ENCODE assay signal across 8 cellular contexts in the genomic region with DNA sequence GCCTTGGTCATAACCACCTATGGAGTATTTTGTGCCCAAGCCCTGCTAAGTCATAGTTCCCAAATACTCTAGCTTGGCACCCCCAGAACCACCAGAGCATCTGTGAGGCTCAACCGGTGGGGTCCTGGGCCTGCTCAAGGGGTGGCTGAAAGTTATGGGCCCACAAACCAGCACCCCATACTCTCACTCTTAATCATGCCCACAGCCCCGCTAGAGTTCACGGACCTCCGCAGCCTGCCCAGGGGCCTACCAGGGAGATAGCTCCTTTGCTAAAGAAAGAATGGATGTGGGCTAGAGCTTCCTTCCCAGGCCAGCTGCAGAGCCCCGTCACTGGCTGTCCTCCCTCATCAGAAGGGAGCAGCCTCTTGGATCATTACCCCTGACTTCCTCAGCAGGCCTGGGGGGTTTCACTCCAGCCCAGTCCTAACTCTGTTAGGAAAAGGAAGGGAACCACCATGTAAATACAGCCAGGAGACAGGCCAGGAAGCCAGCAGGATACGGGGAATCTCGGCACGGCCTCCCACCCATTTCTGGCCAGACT.
A peak's percentile ranks its signal among the peaks of the same experiment; 100 is the strongest.
DNase-seq lines count a peak whose midpoint lies in the region; FAIRE-seq and TF ChIP-seq lines count a peak whose summit lies in the region.

No MANE protein-coding gene starts in this region.

- TF ChIP-seq CTCF in VCaP (conservative IDR thresholded peaks at IDR 0.05) = no peak
- TF ChIP-seq CTCF in foreskin fibroblast (IDR thresholded peaks at IDR 0.05; ENCODE audit: low read depth, low read length) = no peak

- no peak for DNase-seq in GM19239 (ENCODE audit: insufficient read length, low spot score)
- DNase-seq in foreskin fibroblast = peak in 1 of 2 donors; percentile 41
- no peak for DNase-seq in skeletal muscle cell (ENCODE audit: low read depth)
- no peak for DNase-seq in SIG-M5 (lab: John Stamatoyannopoulos, UW)
- no peak for DNase-seq in effector CD4-positive, alpha-beta T cell
- DNase-seq in HPDE6-E6E7 (ENCODE audit: extremely low spot score) = no peak
- DNase-seq in iPS-NIHi7 (ENCODE audit: extremely low spot score) = no peak

- H3K4me3 ChIP-seq in foreskin fibroblast (ENCODE audit: low read depth in 1 of 2, low read length in 2 of 2) = peak overlapping the region; percentile 75 to 77
- H3K4me3 ChIP-seq in skeletal muscle cell (ENCODE audit: low read depth, low read length) = peak overlapping the region; percentile 61

- peak; percentile 39 for FAIRE-seq in GM19239 (lab: Jason Lieb, UNC)

- peak overlapping the region; percentile 98 for H3K27ac ChIP-seq in VCaP
